ENCODE assay signal across 7 cellular contexts in the genomic region with DNA sequence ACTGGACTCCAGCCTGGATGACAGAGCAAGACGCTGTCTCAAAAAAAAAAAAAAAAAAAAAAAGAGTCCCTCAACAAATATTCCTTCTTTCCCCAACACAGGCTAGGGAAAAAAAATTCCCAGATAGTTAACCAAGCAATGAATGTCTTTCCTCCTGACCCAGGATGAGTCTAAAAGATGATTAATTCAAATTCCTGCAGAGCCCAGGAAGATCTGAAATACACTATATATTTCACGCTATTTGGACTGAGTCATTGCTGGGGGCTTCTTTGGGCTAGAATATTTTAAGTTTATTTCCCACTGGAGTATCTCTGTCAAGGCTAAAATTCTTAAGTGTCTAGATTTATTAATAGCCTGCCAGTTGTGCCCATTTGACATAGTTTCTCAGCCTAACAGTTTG.
DNase-seq lines count a peak whose midpoint lies in the region; FAIRE-seq and TF ChIP-seq lines count a peak whose summit lies in the region.
"Not testable (repeated sequence)": the region's sequence is repeated elsewhere in the genome, so short reads cannot be mapped to it uniquely, and the experiment has no call there.

No MANE protein-coding gene starts in this region.

- H4K20me1 ChIP-seq in astrocyte (ENCODE audit: insufficient read depth, low read length) = not testable (repeated sequence)

- not testable (repeated sequence) for H2AFZ ChIP-seq in astrocyte (ENCODE audit: low read depth, low read length)

- H3K27ac ChIP-seq in astrocyte (ENCODE audit: low read depth, low read length) = not testable (repeated sequence)
- peak overlapping the region; percentile 2 to 22 for H3K27ac ChIP-seq in tibial artery

- not testable (repeated sequence) for H3K4me1 ChIP-seq in astrocyte (ENCODE audit: insufficient read depth, low read length)
- peaks cover 0 to 28% (median 16%) of the 10 kb centered on the region in 4 donors for H3K4me1 ChIP-seq in tibial artery

- FAIRE-seq in RCC 7860 (lab: Jason Lieb, UNC) (peak; percentile 52), astrocyte (lab: Jason Lieb, UNC) (peak; percentile 17)

- not testable (repeated sequence) for H3K4me3 ChIP-seq in astrocyte (ENCODE audit: insufficient read depth, low read depth, low read length); tibial artery

- H3K36me3 ChIP-seq in astrocyte (ENCODE audit: insufficient read depth, low read length); tibial artery: not testable (repeated sequence)

- not testable (repeated sequence) for H3K4me3 Mint-ChIP-seq in astrocyte (ENCODE audit: unreplicated experiment)

- H3K27ac Mint-ChIP-seq in astrocyte (ENCODE audit: unreplicated experiment) = not testable (repeated sequence)

- DNase-seq in EH (ENCODE audit: low read depth) = peak; percentile 91
- peak; percentile 22 for DNase-seq in GM04504 (ENCODE audit: low read depth)
- peak; percentile 75 for DNase-seq in HS-5 (ENCODE audit: low read depth)
- peak; percentile 67 for DNase-seq in RCC 7860 (ENCODE audit: low spot score)
- DNase-seq in astrocyte (ENCODE audit: low read depth); tibial artery: not testable (repeated sequence)
- DNase-seq in kidney glomerular epithelial cell (lab: John Stamatoyannopoulos, UW) = peak; percentile 14

- not testable (repeated sequence) for H3K4me1 Mint-ChIP-seq in astrocyte (ENCODE audit: low read depth, unreplicated experiment)

- intact Hi-C loops in tibial artery (cut with DNase I; ENCODE audit: low total_unique reads) = not testable (repeated sequence)

- not testable (repeated sequence) for H3K79me2 ChIP-seq in astrocyte (ENCODE audit: insufficient read depth, low read length)

- H3K27me3 ChIP-seq in astrocyte (ENCODE audit: insufficient read depth, low read length); tibial artery: not testable (repeated sequence)

- not testable (repeated sequence) for TF ChIP-seq CTCF in astrocyte (IDR thresholded peaks at IDR 0.05; ENCODE audit: insufficient read depth, low read depth, low read length); tibial artery (IDR thresholded peaks at IDR 0.05)

- H3K36me3 Mint-ChIP-seq in astrocyte (ENCODE audit: low read depth, unreplicated experiment) = not testable (repeated sequence)

- not testable (repeated sequence) for H3K27me3 Mint-ChIP-seq in astrocyte (ENCODE audit: low read depth, unreplicated experiment)

- not testable (repeated sequence) for H3K4me2 ChIP-seq in astrocyte (ENCODE audit: low read length)

- not testable (repeated sequence) for H3K9me3 ChIP-seq in astrocyte (ENCODE audit: insufficient read depth, low read depth, low read length); tibial artery

- not testable (repeated sequence) for H3K9me3 Mint-ChIP-seq in astrocyte (ENCODE audit: unreplicated experiment)

- H3K9ac ChIP-seq in astrocyte (ENCODE audit: low read length) = not testable (repeated sequence)
